ENCODE assay signal across 2 cellular contexts in the genomic region with DNA sequence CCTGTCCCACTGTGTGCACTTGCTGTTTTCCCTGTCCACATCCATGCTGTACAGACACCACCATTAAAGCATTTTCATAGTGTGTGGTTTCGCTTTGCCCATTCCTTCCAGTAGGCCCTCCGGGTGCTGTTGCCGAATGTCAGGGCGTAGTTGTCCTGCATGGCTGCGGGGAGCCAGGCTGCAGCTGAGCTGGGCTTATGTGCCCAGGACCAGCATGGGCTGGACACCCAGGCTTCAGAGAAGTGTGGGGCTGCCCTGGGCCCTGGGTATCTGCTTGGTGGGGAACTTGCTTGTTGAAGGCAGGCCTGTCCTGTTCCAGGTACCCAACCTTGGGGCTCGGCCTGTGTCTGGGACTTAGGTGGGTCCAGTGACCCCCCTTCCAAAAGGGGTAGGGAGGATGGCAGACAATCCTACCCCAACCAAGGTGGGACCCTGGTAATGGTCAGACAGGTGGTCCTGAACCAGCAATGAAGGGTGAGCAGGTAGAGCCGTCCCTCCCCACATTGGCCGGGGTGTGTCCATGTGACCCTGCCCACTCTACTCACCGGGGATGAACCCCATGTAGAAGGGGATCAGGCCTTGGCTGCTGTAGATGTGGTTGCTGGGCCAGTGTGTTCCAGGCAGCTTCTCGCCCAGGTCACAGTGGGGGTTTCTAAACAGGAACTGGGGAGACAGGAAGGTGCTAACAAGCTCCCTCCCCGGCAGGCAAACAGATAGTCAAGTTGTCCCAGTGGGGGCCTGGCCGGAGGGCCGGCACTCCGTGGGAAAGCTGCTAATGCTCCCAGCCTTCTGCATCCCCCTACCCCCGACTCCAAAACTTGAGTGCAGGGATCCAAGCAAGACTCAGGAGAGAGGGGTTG.
TF ChIP-seq lines count a peak whose summit lies in the region.

No MANE protein-coding gene starts in this region.

TF ChIP-seq in A549, 52 proteins besides CTCF, POLR2A, EP300 and RAD21:
- TF ChIP-seq JUN (IDR thresholded peaks at IDR 0.05): peak in 1 of 2 experiments; percentile 89; a peak in 4 of 5 replicates
- TF ChIP-seq, protein P1, sequence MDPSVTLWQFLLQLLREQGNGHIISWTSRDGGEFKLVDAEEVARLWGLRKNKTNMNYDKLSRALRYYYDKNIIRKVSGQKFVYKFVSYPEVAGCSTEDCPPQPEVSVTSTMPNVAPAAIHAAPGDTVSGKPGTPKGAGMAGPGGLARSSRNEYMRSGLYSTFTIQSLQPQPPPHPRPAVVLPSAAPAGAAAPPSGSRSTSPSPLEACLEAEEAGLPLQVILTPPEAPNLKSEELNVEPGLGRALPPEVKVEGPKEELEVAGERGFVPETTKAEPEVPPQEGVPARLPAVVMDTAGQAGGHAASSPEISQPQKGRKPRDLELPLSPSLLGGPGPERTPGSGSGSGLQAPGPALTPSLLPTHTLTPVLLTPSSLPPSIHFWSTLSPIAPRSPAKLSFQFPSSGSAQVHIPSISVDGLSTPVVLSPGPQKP (IDR thresholded peaks at IDR 0.05; ENCODE audit: low read depth, low read length): no peak
- TF ChIP-seq TP53 (CRISPR knock-in tag; IDR thresholded peaks at IDR 0.05): peak; percentile 70
- TF ChIP-seq, protein P2, sequence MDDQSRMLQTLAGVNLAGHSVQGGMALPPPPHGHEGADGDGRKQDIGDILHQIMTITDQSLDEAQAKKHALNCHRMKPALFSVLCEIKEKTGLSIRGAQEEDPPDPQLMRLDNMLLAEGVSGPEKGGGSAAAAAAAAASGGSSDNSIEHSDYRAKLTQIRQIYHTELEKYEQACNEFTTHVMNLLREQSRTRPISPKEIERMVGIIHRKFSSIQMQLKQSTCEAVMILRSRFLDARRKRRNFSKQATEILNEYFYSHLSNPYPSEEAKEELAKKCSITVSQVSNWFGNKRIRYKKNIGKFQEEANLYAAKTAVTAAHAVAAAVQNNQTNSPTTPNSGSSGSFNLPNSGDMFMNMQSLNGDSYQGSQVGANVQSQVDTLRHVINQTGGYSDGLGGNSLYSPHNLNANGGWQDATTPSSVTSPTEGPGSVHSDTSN (IDR thresholded peaks at IDR 0.05): peak; percentile 82
- TF ChIP-seq POLR2AphosphoS2 (conservative IDR thresholded peaks at IDR 0.05; ENCODE audit: low read length): peak; percentile 98
- TF ChIP-seq FOSL2 (IDR thresholded peaks at IDR 0.05): no peak
- no peak for TF ChIP-seq FOSL2 (CRISPR knock-in tag; IDR thresholded peaks at IDR 0.05)
- peak; percentile 94 for TF ChIP-seq HOXA7 (CRISPR knock-in tag; IDR thresholded peaks at IDR 0.05)
- TF ChIP-seq BHLHE40 (IDR thresholded peaks at IDR 0.05; ENCODE audit: low read depth, low read length): no peak
- peak; percentile 81; the same call in 1 of the 2 replicates for TF ChIP-seq TFCP2L1 (CRISPR knock-in tag; IDR thresholded peaks at IDR 0.05)

TF ChIP-seq in H1, 55 proteins besides CTCF, POLR2A, EP300 and RAD21:
- no peak for TF ChIP-seq RBBP5 (IDR thresholded peaks at IDR 0.05; ENCODE audit: borderline replicate concordance, low read depth, low read length)
- no peak for TF ChIP-seq CHD1 (IDR thresholded peaks at IDR 0.05; ENCODE audit: low read depth, low read length)
- no peak for TF ChIP-seq MAFK (IDR thresholded peaks at IDR 0.05; ENCODE audit: low read depth, low read length)
- TF ChIP-seq, protein P3, sequence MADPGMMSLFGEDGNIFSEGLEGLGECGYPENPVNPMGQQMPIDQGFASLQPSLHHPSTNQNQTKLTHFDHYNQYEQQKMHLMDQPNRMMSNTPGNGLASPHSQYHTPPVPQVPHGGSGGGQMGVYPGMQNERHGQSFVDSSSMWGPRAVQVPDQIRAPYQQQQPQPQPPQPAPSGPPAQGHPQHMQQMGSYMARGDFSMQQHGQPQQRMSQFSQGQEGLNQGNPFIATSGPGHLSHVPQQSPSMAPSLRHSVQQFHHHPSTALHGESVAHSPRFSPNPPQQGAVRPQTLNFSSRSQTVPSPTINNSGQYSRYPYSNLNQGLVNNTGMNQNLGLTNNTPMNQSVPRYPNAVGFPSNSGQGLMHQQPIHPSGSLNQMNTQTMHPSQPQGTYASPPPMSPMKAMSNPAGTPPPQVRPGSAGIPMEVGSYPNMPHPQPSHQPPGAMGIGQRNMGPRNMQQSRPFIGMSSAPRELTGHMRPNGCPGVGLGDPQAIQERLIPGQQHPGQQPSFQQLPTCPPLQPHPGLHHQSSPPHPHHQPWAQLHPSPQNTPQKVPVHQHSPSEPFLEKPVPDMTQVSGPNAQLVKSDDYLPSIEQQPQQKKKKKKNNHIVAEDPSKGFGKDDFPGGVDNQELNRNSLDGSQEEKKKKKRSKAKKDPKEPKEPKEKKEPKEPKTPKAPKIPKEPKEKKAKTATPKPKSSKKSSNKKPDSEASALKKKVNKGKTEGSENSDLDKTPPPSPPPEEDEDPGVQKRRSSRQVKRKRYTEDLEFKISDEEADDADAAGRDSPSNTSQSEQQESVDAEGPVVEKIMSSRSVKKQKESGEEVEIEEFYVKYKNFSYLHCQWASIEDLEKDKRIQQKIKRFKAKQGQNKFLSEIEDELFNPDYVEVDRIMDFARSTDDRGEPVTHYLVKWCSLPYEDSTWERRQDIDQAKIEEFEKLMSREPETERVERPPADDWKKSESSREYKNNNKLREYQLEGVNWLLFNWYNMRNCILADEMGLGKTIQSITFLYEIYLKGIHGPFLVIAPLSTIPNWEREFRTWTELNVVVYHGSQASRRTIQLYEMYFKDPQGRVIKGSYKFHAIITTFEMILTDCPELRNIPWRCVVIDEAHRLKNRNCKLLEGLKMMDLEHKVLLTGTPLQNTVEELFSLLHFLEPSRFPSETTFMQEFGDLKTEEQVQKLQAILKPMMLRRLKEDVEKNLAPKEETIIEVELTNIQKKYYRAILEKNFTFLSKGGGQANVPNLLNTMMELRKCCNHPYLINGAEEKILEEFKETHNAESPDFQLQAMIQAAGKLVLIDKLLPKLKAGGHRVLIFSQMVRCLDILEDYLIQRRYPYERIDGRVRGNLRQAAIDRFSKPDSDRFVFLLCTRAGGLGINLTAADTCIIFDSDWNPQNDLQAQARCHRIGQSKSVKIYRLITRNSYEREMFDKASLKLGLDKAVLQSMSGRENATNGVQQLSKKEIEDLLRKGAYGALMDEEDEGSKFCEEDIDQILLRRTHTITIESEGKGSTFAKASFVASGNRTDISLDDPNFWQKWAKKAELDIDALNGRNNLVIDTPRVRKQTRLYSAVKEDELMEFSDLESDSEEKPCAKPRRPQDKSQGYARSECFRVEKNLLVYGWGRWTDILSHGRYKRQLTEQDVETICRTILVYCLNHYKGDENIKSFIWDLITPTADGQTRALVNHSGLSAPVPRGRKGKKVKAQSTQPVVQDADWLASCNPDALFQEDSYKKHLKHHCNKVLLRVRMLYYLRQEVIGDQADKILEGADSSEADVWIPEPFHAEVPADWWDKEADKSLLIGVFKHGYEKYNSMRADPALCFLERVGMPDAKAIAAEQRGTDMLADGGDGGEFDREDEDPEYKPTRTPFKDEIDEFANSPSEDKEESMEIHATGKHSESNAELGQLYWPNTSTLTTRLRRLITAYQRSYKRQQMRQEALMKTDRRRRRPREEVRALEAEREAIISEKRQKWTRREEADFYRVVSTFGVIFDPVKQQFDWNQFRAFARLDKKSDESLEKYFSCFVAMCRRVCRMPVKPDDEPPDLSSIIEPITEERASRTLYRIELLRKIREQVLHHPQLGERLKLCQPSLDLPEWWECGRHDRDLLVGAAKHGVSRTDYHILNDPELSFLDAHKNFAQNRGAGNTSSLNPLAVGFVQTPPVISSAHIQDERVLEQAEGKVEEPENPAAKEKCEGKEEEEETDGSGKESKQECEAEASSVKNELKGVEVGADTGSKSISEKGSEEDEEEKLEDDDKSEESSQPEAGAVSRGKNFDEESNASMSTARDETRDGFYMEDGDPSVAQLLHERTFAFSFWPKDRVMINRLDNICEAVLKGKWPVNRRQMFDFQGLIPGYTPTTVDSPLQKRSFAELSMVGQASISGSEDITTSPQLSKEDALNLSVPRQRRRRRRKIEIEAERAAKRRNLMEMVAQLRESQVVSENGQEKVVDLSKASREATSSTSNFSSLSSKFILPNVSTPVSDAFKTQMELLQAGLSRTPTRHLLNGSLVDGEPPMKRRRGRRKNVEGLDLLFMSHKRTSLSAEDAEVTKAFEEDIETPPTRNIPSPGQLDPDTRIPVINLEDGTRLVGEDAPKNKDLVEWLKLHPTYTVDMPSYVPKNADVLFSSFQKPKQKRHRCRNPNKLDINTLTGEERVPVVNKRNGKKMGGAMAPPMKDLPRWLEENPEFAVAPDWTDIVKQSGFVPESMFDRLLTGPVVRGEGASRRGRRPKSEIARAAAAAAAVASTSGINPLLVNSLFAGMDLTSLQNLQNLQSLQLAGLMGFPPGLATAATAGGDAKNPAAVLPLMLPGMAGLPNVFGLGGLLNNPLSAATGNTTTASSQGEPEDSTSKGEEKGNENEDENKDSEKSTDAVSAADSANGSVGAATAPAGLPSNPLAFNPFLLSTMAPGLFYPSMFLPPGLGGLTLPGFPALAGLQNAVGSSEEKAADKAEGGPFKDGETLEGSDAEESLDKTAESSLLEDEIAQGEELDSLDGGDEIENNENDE (IDR thresholded peaks at IDR 0.05; ENCODE audit: insufficient replicate concordance, low read length): no peak
- no peak for TF ChIP-seq JUN (IDR thresholded peaks at IDR 0.05; ENCODE audit: low read depth, low read length)
- no peak for TF ChIP-seq SRF (IDR thresholded peaks at IDR 0.05; ENCODE audit: low read depth, low read length)
- no peak for TF ChIP-seq CTBP2 (IDR thresholded peaks at IDR 0.05; ENCODE audit: borderline replicate concordance, insufficient read depth, insufficient read length, low read length)
- TF ChIP-seq SIX5 (IDR thresholded peaks at IDR 0.05; ENCODE audit: low read depth, low read length): no peak
- no peak for TF ChIP-seq TCF12 (IDR thresholded peaks at IDR 0.05; ENCODE audit: low read depth, low read length)
- no peak for TF ChIP-seq SP2 (IDR thresholded peaks at IDR 0.05; ENCODE audit: low read length)
- TF ChIP-seq HDAC6 (IDR thresholded peaks at IDR 0.05; ENCODE audit: low read depth, low read length): no peak
- no peak for TF ChIP-seq YY1 (IDR thresholded peaks at IDR 0.05; ENCODE audit: low read depth, low read length)
- TF ChIP-seq POLR2AphosphoS5 (IDR thresholded peaks at IDR 0.05; ENCODE audit: low read depth, low read length): peak; percentile 87
- TF ChIP-seq CBX8 (IDR thresholded peaks at IDR 0.05; ENCODE audit: borderline replicate concordance, low read depth, low read length): no peak
- TF ChIP-seq KDM1A (IDR thresholded peaks at IDR 0.05; ENCODE audit: borderline replicate concordance, low read length): no peak
- TF ChIP-seq RXRA (IDR thresholded peaks at IDR 0.05; ENCODE audit: insufficient read depth, low read depth, low read length): no peak
- TF ChIP-seq, protein P4, sequence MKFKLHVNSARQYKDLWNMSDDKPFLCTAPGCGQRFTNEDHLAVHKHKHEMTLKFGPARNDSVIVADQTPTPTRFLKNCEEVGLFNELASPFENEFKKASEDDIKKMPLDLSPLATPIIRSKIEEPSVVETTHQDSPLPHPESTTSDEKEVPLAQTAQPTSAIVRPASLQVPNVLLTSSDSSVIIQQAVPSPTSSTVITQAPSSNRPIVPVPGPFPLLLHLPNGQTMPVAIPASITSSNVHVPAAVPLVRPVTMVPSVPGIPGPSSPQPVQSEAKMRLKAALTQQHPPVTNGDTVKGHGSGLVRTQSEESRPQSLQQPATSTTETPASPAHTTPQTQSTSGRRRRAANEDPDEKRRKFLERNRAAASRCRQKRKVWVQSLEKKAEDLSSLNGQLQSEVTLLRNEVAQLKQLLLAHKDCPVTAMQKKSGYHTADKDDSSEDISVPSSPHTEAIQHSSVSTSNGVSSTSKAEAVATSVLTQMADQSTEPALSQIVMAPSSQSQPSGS (IDR thresholded peaks at IDR 0.05; ENCODE audit: low read length): peak; percentile 65; the same call in 1 of the 2 replicates
- TF ChIP-seq RFX5 (IDR thresholded peaks at IDR 0.05; ENCODE audit: borderline replicate concordance, low read depth, low read length): no peak
- TF ChIP-seq, protein P5, sequence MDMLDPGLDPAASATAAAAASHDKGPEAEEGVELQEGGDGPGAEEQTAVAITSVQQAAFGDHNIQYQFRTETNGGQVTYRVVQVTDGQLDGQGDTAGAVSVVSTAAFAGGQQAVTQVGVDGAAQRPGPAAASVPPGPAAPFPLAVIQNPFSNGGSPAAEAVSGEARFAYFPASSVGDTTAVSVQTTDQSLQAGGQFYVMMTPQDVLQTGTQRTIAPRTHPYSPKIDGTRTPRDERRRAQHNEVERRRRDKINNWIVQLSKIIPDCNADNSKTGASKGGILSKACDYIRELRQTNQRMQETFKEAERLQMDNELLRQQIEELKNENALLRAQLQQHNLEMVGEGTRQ (IDR thresholded peaks at IDR 0.05; ENCODE audit: low read length): no peak
- TF ChIP-seq SP4 (IDR thresholded peaks at IDR 0.05; ENCODE audit: low read length): 0 out of 2 replicates have a peak, but pooled peaks have one; percentile 27
- no peak for TF ChIP-seq CHD2 (IDR thresholded peaks at IDR 0.05; ENCODE audit: low read length)
- no peak for TF ChIP-seq JUND (IDR thresholded peaks at IDR 0.05; ENCODE audit: low read length)
- TF ChIP-seq TAF1 (IDR thresholded peaks at IDR 0.05; ENCODE audit: low read depth, low read length): no peak
- TF ChIP-seq BCL11A (IDR thresholded peaks at IDR 0.05; ENCODE audit: low read depth in 2 of 2, low read length in 2 of 2): no peak
- no peak for TF ChIP-seq GTF2F1 (IDR thresholded peaks at IDR 0.05; ENCODE audit: borderline replicate concordance, low read depth, low read length)
- TF ChIP-seq, protein P6, sequence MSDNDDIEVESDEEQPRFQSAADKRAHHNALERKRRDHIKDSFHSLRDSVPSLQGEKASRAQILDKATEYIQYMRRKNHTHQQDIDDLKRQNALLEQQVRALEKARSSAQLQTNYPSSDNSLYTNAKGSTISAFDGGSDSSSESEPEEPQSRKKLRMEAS (IDR thresholded peaks at IDR 0.05): no peak
